Comparison of ENCODE assay signal across 10 cellular contexts in genomic region chr12:67449591-67450052, GRCh38.
DNase-seq lines count a peak whose midpoint lies in the region; ATAC-seq and TF ChIP-seq lines count a peak whose summit lies in the region.
"Had no signal": no experiment of that assay in that cellular context is flagged by ENCODE, and none has a peak within 500 bp of the region (broad histone marks: within the 10 kb centered on the region; RNA-seq: fewer than 3 reads in every experiment).

No MANE protein-coding gene starts in this region.

- peak overlapping the region; percentile 21 for H3K4me3 ChIP-seq in OCI-LY3 (ENCODE audit: low read length)
- H3K4me3 ChIP-seq: body of pancreas had no signal

- ATAC-seq in HG02798 (IDR thresholded peaks at IDR 0.05; ENCODE audit: poor library complexity, unreplicated experiment), result peak; percentile 81
- ATAC-seq: body of pancreas had no signal

- no peaks in the 10 kb centered on the region for H3K79me2 ChIP-seq in OCI-LY3 (ENCODE audit: low read length)

- peak overlapping the region; percentile 94 for H3K27ac ChIP-seq in OCI-LY3 (ENCODE audit: low read length)
- H3K27ac ChIP-seq: body of pancreas had no signal

- H3K9me3 ChIP-seq in OCI-LY3 (ENCODE audit: insufficient read depth, low read length), result peaks cover 23% of the 10 kb centered on the region
- H3K9me3 ChIP-seq: body of pancreas had no signal

- DNase-seq in activated CD4-positive, alpha-beta T cell treated with anti-CD3 and anti-CD28 coated beads for 48 hours, result peak; percentile 15
- no peak for DNase-seq in activated CD4-positive, alpha-beta T cell treated with anti-CD3 and anti-CD28 coated beads for 1 hour
- DNase-seq in stimulated activated CD8-positive, alpha-beta memory T cell treated with anti-CD3 and anti-CD28 coated beads, Interleukin-4, amount 100 ng/mL, for 48 hours, result peak; percentile 27
- DNase-seq in GM19238 (ENCODE audit: insufficient read length, low spot score) (no peak), posterior cingulate gyrus (no peak)
- no peak for DNase-seq in effector CD4-positive, alpha-beta T cell
- DNase-seq: body of pancreas, GOT3 had no signal

- intact Hi-C loops in posterior cingulate gyrus (cut with DNase I), result no loop called here

- no peak for TF ChIP-seq CTCF in OCI-LY3 (IDR thresholded peaks at IDR 0.05; ENCODE audit: low read depth, low read length)

- H2AFZ ChIP-seq in OCI-LY3 (ENCODE audit: low read depth, low read length), result 0 out of 2 replicates have a peak overlapping the region, but pooled peaks have one; percentile 12

- peaks cover 36% of the 10 kb centered on the region for H3K36me3 ChIP-seq in OCI-LY3 (replicated peaks; ENCODE audit: low read depth, low read length)

- peak overlapping the region; percentile 52 for H3K4me2 ChIP-seq in OCI-LY3 (ENCODE audit: low read length)

- H3K27me3 ChIP-seq in OCI-LY3 (ENCODE audit: low read depth, low read length), result no peaks in the 10 kb centered on the region
- H3K27me3 ChIP-seq: body of pancreas had no signal

- H3K4me1 ChIP-seq in OCI-LY3 (ENCODE audit: low read length), result peaks cover 54% of the 10 kb centered on the region
- H3K4me1 ChIP-seq: body of pancreas had no signal

- no peaks in the 10 kb centered on the region for H4K20me1 ChIP-seq in OCI-LY3 (ENCODE audit: insufficient read depth, low read length)

- peak overlapping the region; percentile 48; the same call in 1 of the 2 replicates for H3K9ac ChIP-seq in OCI-LY3 (ENCODE audit: low read length)

Comparison
In these comparisons a context has a peak if more than half of its experiments do, and no peak if none do; other contexts are left out.
1. DNase-seq: peak in activated CD4-positive, alpha-beta T cell treated with anti-CD3 and anti-CD28 coated beads for 48 hours (single experiment) and stimulated activated CD8-positive, alpha-beta memory T cell treated with anti-CD3 and anti-CD28 coated beads, Interleukin-4, amount 100 ng/mL, for 48 hours (single experiment); none in activated CD4-positive, alpha-beta T cell treated with anti-CD3 and anti-CD28 coated beads for 1 hour (single experiment), GM19238 (single experiment), posterior cingulate gyrus (0 of 10) and effector CD4-positive, alpha-beta T cell (single experiment).